In genomic region chr15:31127596-31128261, GRCh38 we compare ENCODE assay signal across 15 cellular contexts. TPM values are rescaled to one million over a fixed set of nuclear protein-coding genes. Genes with fewer than 3 reads are reported as not detected.
DNase-seq lines count a peak whose midpoint lies in the region; ATAC-seq and TF ChIP-seq lines count a peak whose summit lies in the region.
"Had no signal": no experiment of that assay in that cellular context is flagged by ENCODE, and none has a peak within 500 bp of the region (broad histone marks: within the 10 kb centered on the region; RNA-seq: fewer than 3 reads in every experiment).

No MANE protein-coding gene starts in this region.

- H3K36me3 ChIP-seq in SK-N-SH (replicated peaks in 1 of 2; ENCODE audit: control insufficient read depth in 1 of 2, insufficient read depth in 2 of 2, low read length in 1 of 2): no peaks in the 10 kb centered on the region
- no peaks in the 10 kb centered on the region for H3K36me3 ChIP-seq in hepatocyte (replicated peaks; ENCODE audit: insufficient read depth, low read depth)
- no peaks in the 10 kb centered on the region for H3K36me3 ChIP-seq in mucosa of descending colon (ENCODE audit: low read depth)

- intact Hi-C loops in mucosa of descending colon (cut with DNase I, micrococcal nuclease): no loop called here

- CTCF ChIA-PET in SK-N-SH (lab: Yijun Ruan, JAX): interaction anchor here (1.1 to 4.6 kb wide), 19 partner anchors 11 to 362 kb away, joined by 3 to 42 read pairs (median 9); partner anchors contain the start of gene TRPM1

- H3F3A ChIP-seq in SK-N-SH (replicated peaks; ENCODE audit: insufficient read depth): no peaks in the 10 kb centered on the region

- no peak overlapping the region for H3K27ac ChIP-seq in SK-N-SH (ENCODE audit: low read depth in 2 of 2, low read length in 1 of 2)
- no peak overlapping the region for H3K27ac ChIP-seq in hepatocyte

- WGBS in SK-N-SH (ENCODE audit: low lambda C conversion rate): 73% methylated on average over 10 of the region's 13 CpGs
- WGBS in hepatocyte (ENCODE audit: low lambda C conversion rate, missing lambda C conversion rate): 80% methylated on average over 13 of the region's 13 CpGs

- no peaks in the 10 kb centered on the region for H3K27me3 ChIP-seq in SK-N-SH (ENCODE audit: insufficient read depth)
- H3K27me3 ChIP-seq in hepatocyte: no peaks in the 10 kb centered on the region

- H3K4me2 ChIP-seq in SK-N-SH (no peak overlapping the region), hepatocyte (no peak overlapping the region)

- TF ChIP-seq CTCF in SK-N-SH (IDR thresholded peaks at IDR 0.05) (no peak), hepatocyte (IDR thresholded peaks at IDR 0.05; ENCODE audit: poor library complexity) (no peak), mucosa of descending colon (IDR thresholded peaks at IDR 0.05) (no peak)

- H3K9me2 ChIP-seq in SK-N-SH (no peaks in the 10 kb centered on the region), hepatocyte (replicated peaks; ENCODE audit: insufficient read depth) (no peaks in the 10 kb centered on the region)

- ATAC-seq in mucosa of descending colon (peak; percentile 42), GM19467 (IDR thresholded peaks at IDR 0.05; ENCODE audit: unreplicated experiment) (no peak), GM21576 (IDR thresholded peaks at IDR 0.05; ENCODE audit: unreplicated experiment) (no peak)
- ATAC-seq: GM12878 had no signal

- TF ChIP-seq RAD21 in SK-N-SH (IDR thresholded peaks at IDR 0.05; ENCODE audit: low read length): no peak

- H3K9ac ChIP-seq in SK-N-SH: no peak overlapping the region

- no peak for DNase-seq in SK-N-SH
- DNase-seq in hepatocyte (ENCODE audit: low spot score): peak; percentile 2
- DNase-seq in mucosa of descending colon: no peak
- no peak for DNase-seq in NCI-H1694 (lab: John Stamatoyannopoulos, UW)
- DNase-seq in NCI-H446 treated with DMSO at 0.1 percent for 48 hours (lab: John Stamatoyannopoulos, UW): no peak
- DNase-seq: C1 segment of cervical spinal cord; Calu3; CD4-positive, alpha-beta T cell; DMS79; IMR-90; KBM-7 had no signal

- H3K9me3 ChIP-seq in SK-N-SH (no peaks in the 10 kb centered on the region), hepatocyte (ENCODE audit: low read depth) (no peaks in the 10 kb centered on the region), mucosa of descending colon (peaks cover under 1% of the 10 kb centered on the region)

- no peaks in the 10 kb centered on the region for H4K20me1 ChIP-seq in SK-N-SH (ENCODE audit: insufficient read depth)
- no peaks in the 10 kb centered on the region for H4K20me1 ChIP-seq in hepatocyte (ENCODE audit: insufficient read depth, poor library complexity, severe bottlenecking)

- H3K4me3 ChIP-seq in SK-N-SH (ENCODE audit: low read depth in 2 of 2, low read length in 1 of 2): no peak overlapping the region
- H3K4me3 ChIP-seq in hepatocyte: no peak overlapping the region
- H3K4me3 ChIP-seq in mucosa of descending colon: no peak overlapping the region
- H3K4me3 ChIP-seq: GM12878 had no signal

- H3K4me1 ChIP-seq in SK-N-SH (ENCODE audit: control insufficient read depth in 1 of 2, insufficient read depth in 2 of 2, low read depth in 1 of 2, low read length in 1 of 2) (peaks cover 0 to 13% of the 10 kb centered on the region in 2 experiments; a peak in 1 of 4 replicates), hepatocyte (ENCODE audit: insufficient read depth) (no peaks in the 10 kb centered on the region), mucosa of descending colon (ENCODE audit: low read depth) (peaks cover 5% of the 10 kb centered on the region)

- POLR2A ChIA-PET in SK-N-SH (lab: Yijun Ruan, JAX): no interaction called here

- H3K79me2 ChIP-seq in SK-N-SH (ENCODE audit: insufficient read depth) (no peaks in the 10 kb centered on the region), hepatocyte (no peaks in the 10 kb centered on the region)

- no peak for TF ChIP-seq EP300 in SK-N-SH (IDR thresholded peaks at IDR 0.05; ENCODE audit: borderline replicate concordance in 1 of 2, low read depth in 1 of 2, low read length in 1 of 2)

- H2AFZ ChIP-seq in SK-N-SH (ENCODE audit: low read depth) (no peak overlapping the region), hepatocyte (no peak overlapping the region)

TF ChIP-seq in SK-N-SH, 30 proteins besides CTCF, POLR2A, EP300 and RAD21:
- peak; percentile 4; the same call in 1 of the 2 replicates for TF ChIP-seq TCF12 (IDR thresholded peaks at IDR 0.05)
- no peak for TF ChIP-seq TEAD4 (IDR thresholded peaks at IDR 0.05; ENCODE audit: borderline replicate concordance, insufficient read depth)
- TF ChIP-seq GATA2 (CRISPR knock-in tag; IDR thresholded peaks at IDR 0.05): peak; percentile 44

RNA-seq across cellular contexts. Expression of gene TRPM1, which starts 26.2 kb away (rescaled TPM):
- not detected in 2 replicates for polyA plus RNA-seq in SK-N-SH (2012; rRNA removed)
- polyA plus RNA-seq in SK-N-SH (2012; cell fraction: cytosol; rRNA removed): 0.10 TPM in 1 of 2 replicates, not detected in the other
- polyA plus RNA-seq in SK-N-SH (2012; cell fraction: nucleus; rRNA removed): 0.12 TPM in 1 of 2 replicates, not detected in the other
- total RNA-seq in hepatocyte: not detected in 2 replicates
- polyA plus RNA-seq in hepatocyte: not detected in 2 replicates
- total RNA-seq in mucosa of descending colon: not detected
- total RNA-seq: B cell; Calu3; CD4-positive, alpha-beta T cell; IMR-90 had no signal
- polyA plus RNA-seq: IMR-90 had no signal
